Comparison of ENCODE assay signal across 12 cellular contexts in genomic region chr7:141698247-141699015, GRCh38. TPM values are rescaled to one million over a fixed set of nuclear protein-coding genes. Genes with fewer than 3 reads are reported as not detected.
DNase-seq lines count a peak whose midpoint lies in the region; ATAC-seq and TF ChIP-seq lines count a peak whose summit lies in the region.
"Had no signal": no experiment of that assay in that cellular context is flagged by ENCODE, and none has a peak within 500 bp of the region (broad histone marks: within the 10 kb centered on the region; RNA-seq: fewer than 3 reads in every experiment).

No MANE protein-coding gene starts in this region.

- no peak overlapping the region for H3K4me3 ChIP-seq in CD8-positive, alpha-beta T cell (ENCODE audit: low read depth, low read length)
- H3K4me3 ChIP-seq: adrenal gland, right atrium auricular region had no signal

- H3K4me3 Mint-ChIP-seq in CD8-positive, alpha-beta T cell, result no peak overlapping the region
- H3K4me3 Mint-ChIP-seq in T-helper 17 cell, result no peak overlapping the region

- H3K9me3 ChIP-seq in CD8-positive, alpha-beta T cell (ENCODE audit: low read length), result no peaks in the 10 kb centered on the region
- no peaks in the 10 kb centered on the region for H3K9me3 ChIP-seq in T-helper 17 cell (ENCODE audit: control insufficient read depth, low read length, poor library complexity, severe bottlenecking)
- H3K9me3 ChIP-seq: adrenal gland, right atrium auricular region had no signal

- no peaks in the 10 kb centered on the region for H3K27me3 Mint-ChIP-seq in CD8-positive, alpha-beta T cell (ENCODE audit: low read depth)
- no peaks in the 10 kb centered on the region for H3K27me3 Mint-ChIP-seq in T-helper 17 cell

- intact Hi-C loops in CD8-positive, alpha-beta T cell (cut with DNase I, micrococcal nuclease), result no loop called here
- intact Hi-C loops in left colon (cut with DNase I, micrococcal nuclease), result no loop called here

- H3K27ac Mint-ChIP-seq in CD8-positive, alpha-beta T cell, result peak overlapping the region; percentile 1
- H3K27ac Mint-ChIP-seq in T-helper 17 cell, result peak overlapping the region; percentile 97

- peaks cover 28% of the 10 kb centered on the region for H3K36me3 Mint-ChIP-seq in CD8-positive, alpha-beta T cell
- H3K36me3 Mint-ChIP-seq in T-helper 17 cell (ENCODE audit: low read depth), result peaks cover 2% of the 10 kb centered on the region

- peaks cover 75% of the 10 kb centered on the region for H3K4me1 Mint-ChIP-seq in CD8-positive, alpha-beta T cell (ENCODE audit: low read depth)
- H3K4me1 Mint-ChIP-seq in T-helper 17 cell, result peaks cover 60% of the 10 kb centered on the region

- H3K9me3 Mint-ChIP-seq in CD8-positive, alpha-beta T cell, result no peaks in the 10 kb centered on the region

- POLR2A ChIA-PET in CD8-positive, alpha-beta T cell (lab: Charles Lee), result no interaction called here

- peaks cover 36% of the 10 kb centered on the region for H3K4me1 ChIP-seq in CD8-positive, alpha-beta T cell (ENCODE audit: insufficient read depth, low read length)

- DNase-seq in CD8-positive, alpha-beta T cell, result no peak
- DNase-seq in KBM-7 (peak; percentile 65), T-helper 17 cell (no peak), left colon (no peak), foreskin melanocyte (no peak), ACHN (no peak)
- DNase-seq in effector CD4-positive, alpha-beta T cell, result no peak
- DNase-seq in activated CD4-positive, alpha-beta T cell treated with anti-CD3 and anti-CD28 coated beads, Interleukin-2, amount 50 U/mL, for 4 hours, result no peak
- DNase-seq: NCI-H187 had no signal

- TF ChIP-seq CTCF in CD8-positive, alpha-beta T cell (IDR thresholded peaks at IDR 0.05), result no peak

- in situ Hi-C loops in KBM-7 (cut with MboI; ENCODE audit: low pct_unique_long_range_greater_than_20kb, low sequenced_read_pairs), result no loop called here
- in situ Hi-C loops in ACHN (cut with HindIII; ENCODE audit: low pct_ligation_motif_present, low pct_unique_long_range_greater_than_20kb, low sequenced_read_pairs), result no loop called here

- ATAC-seq in CD8-positive, alpha-beta T cell, result no peak
- ATAC-seq in T-helper 17 cell (no peak), left colon (peak; percentile 26)

- H3K27me3 ChIP-seq in CD8-positive, alpha-beta T cell (ENCODE audit: insufficient read depth, low read length), result no peaks in the 10 kb centered on the region
- H3K27me3 ChIP-seq: adrenal gland, right atrium auricular region had no signal

- no peaks in the 10 kb centered on the region for H3K36me3 ChIP-seq in CD8-positive, alpha-beta T cell (ENCODE audit: insufficient read depth, low read length)
- H3K36me3 ChIP-seq: adrenal gland, right atrium auricular region had no signal

- no peak overlapping the region for H3K27ac ChIP-seq in CD8-positive, alpha-beta T cell (ENCODE audit: low read depth, low read length)
- H3K27ac ChIP-seq: adrenal gland, right atrium auricular region had no signal

- CTCF ChIA-PET in CD8-positive, alpha-beta T cell (lab: Charles Lee), result interaction anchor here (1.6 to 1.9 kb wide), 2 partner anchors 9 to 40 kb away, joined by 5 to 7 read pairs; partner anchors contain the start of gene SSBP1

RNA-seq across cellular contexts. Expression of gene DENND11, which starts 3.5 kb away (rescaled TPM):
- total RNA-seq in CD8-positive, alpha-beta T cell, result 10 to 100 TPM; 41.9 to 42.4 TPM
- total RNA-seq in T-helper 17 cell, result 10 to 100 TPM; 34.1 to 37.6 TPM
- 10 to 100 TPM; 31.7 to 37.6 TPM for total RNA-seq in left colon

RNA-seq across cellular contexts. Expression of gene WEE2, which starts 9.7 kb away (rescaled TPM):
- total RNA-seq in CD8-positive, alpha-beta T cell, result under 1 TPM; 0.22 to 0.27 TPM
- total RNA-seq in T-helper 17 cell, result not detected
- not detected for total RNA-seq in left colon
- total RNA-seq: adrenal gland, right atrium auricular region, subcutaneous adipose tissue had no signal

RNA-seq across cellular contexts. Expression of gene SSBP1, which starts 39.7 kb away (rescaled TPM):
- total RNA-seq in CD8-positive, alpha-beta T cell, result 100 to 1,000 TPM; 107 TPM
- total RNA-seq in T-helper 17 cell (10 to 100 TPM; 81.3 to 91.3 TPM), left colon (10 to 100 TPM; 65.4 to 79.5 TPM)
